Comparison of ENCODE assay signal across 35 cellular contexts in genomic region chr3:35722902-35723301, GRCh38.
"Had no signal": no experiment of that assay in that cellular context is flagged by ENCODE, and none has a peak within 500 bp of the region (broad histone marks: within the 10 kb centered on the region; RNA-seq: fewer than 3 reads in every experiment).

No MANE protein-coding gene starts in this region.

- H3K4me1 ChIP-seq: adrenal gland, body of pancreas, breast epithelium had no signal

- H3K27ac ChIP-seq: adrenal gland, body of pancreas, brain microvascular endothelial cell, breast epithelium, VCaP had no signal

- H3K4me3 ChIP-seq: adrenal gland, body of pancreas, breast epithelium had no signal

- H3K27me3 Mint-ChIP-seq: activated B cell treated with CpG ODN at 0.5 μM for 24 hours; activated CD4-positive, alpha-beta memory T cell treated with anti-CD3 and anti-CD28 coated beads for 36 hours; activated CD4-positive, alpha-beta T cell treated with anti-CD3 and anti-CD28 coated beads, Interleukin-2, amount 10 ng/mL, durations not matched to agents 24 days and 14 days; activated CD8-positive, alpha-beta T cell treated with anti-CD3 and anti-CD28 coated beads for 36 hours; activated naive CD8-positive, alpha-beta T cell treated with anti-CD3 and anti-CD28 coated beads for 36 hours; activated T-helper 17 cell treated with anti-CD3 and anti-CD28 coated beads, Interleukin-2, amount 50 U/mL, for 72 hours had no signal

- H3K36me3 Mint-ChIP-seq: activated CD4-positive, alpha-beta memory T cell treated with anti-CD3 and anti-CD28 coated beads for 36 hours; activated naive CD4-positive, alpha-beta T cell treated with anti-CD3 and anti-CD28 coated beads, Interleukin-2, amount 50 U/mL, for 72 hours; activated naive CD8-positive, alpha-beta T cell treated with anti-CD3 and anti-CD28 coated beads for 36 hours had no signal

- H3K4me1 Mint-ChIP-seq: activated B cell treated with CpG ODN at 0.5 μM for 24 hours; activated CD4-positive, alpha-beta T cell treated with anti-CD3 and anti-CD28 coated beads, Interleukin-2, amount 10 ng/mL, durations not matched to agents 24 days and 14 days; activated naive CD8-positive, alpha-beta T cell treated with anti-CD3 and anti-CD28 coated beads for 36 hours; activated T-helper 17 cell treated with anti-CD3 and anti-CD28 coated beads, Interleukin-2, amount 50 U/mL, for 72 hours had no signal

- H3K36me3 ChIP-seq: adrenal gland, brain microvascular endothelial cell, breast epithelium had no signal

- ATAC-seq: activated CD8-positive, alpha-beta T cell treated with anti-CD3 and anti-CD28 coated beads for 36 hours; activated naive CD4-positive, alpha-beta T cell treated with anti-CD3 and anti-CD28 coated beads, Interleukin-2, amount 50 U/mL, for 72 hours; activated T-cell treated with anti-CD3 and anti-CD28 coated beads, Interleukin-2, amount 50 U/mL, for 4 hours; activated T-cell treated with anti-CD3 and anti-CD28 coated beads, Interleukin-2, amount 50 U/mL, for 72 hours; activated T-helper 17 cell treated with anti-CD3 and anti-CD28 coated beads, Interleukin-2, amount 50 U/mL, for 72 hours; body of pancreas had no signal

- DNase-seq: activated B cell treated with CpG ODN at 0.5 μM for 24 hours; activated CD4-positive, alpha-beta memory T cell treated with anti-CD3 and anti-CD28 coated beads for 36 hours; activated CD4-positive, alpha-beta T cell treated with anti-CD3 and anti-CD28 coated beads for 4 hours; activated CD4-positive, alpha-beta T cell treated with anti-CD3 and anti-CD28 coated beads, Interleukin-2, amount 10 ng/mL, durations not matched to agents 24 days and 14 days; activated CD4-positive, alpha-beta T cell treated with anti-CD3 and anti-CD28 coated beads, Interleukin-2, amount 50 U/mL, for 1 hour; activated CD4-positive, alpha-beta T cell treated with anti-CD3 and anti-CD28 coated beads, Interleukin-2, amount 50 U/mL, for 4 hours; activated CD4-positive, CD25-positive, alpha-beta regulatory T cell treated with anti-CD3 and anti-CD28 coated beads, Interleukin-2, amount 50 U/mL, for 72 hours; activated CD8-positive, alpha-beta memory T cell treated with anti-CD3 and anti-CD28 coated beads, Interleukin-2, amount 50 U/mL, for 4 hours; activated CD8-positive, alpha-beta T cell treated with anti-CD3 and anti-CD28 coated beads for 36 hours; activated effector memory CD4-positive, alpha-beta T cell treated with anti-CD3 and anti-CD28 coated beads, Interleukin-2, amount 50 U/mL, for 16 hours; activated gamma-delta T cell treated with Interleukin-2 at 50 U/mL for 16 hours; activated naive CD4-positive, alpha-beta T cell; activated naive CD4-positive, alpha-beta T cell treated with anti-CD3 and anti-CD28 coated beads for 36 hours; activated naive CD4-positive, alpha-beta T cell treated with anti-CD3 and anti-CD28 coated beads, Interleukin-2, amount 50 U/mL, for 16 hours; activated naive CD8-positive, alpha-beta T cell treated with anti-CD3 and anti-CD28 coated beads for 36 hours; activated T-cell treated with anti-CD3 and anti-CD28 coated beads for 4 hours; activated T-cell treated with anti-CD3 and anti-CD28 coated beads, Interleukin-2, amount 50 U/mL, for 1 hour; activated T-cell treated with anti-CD3 and anti-CD28 coated beads, Interleukin-2, amount 50 U/mL, for 4 hours; activated T-cell treated with anti-CD3 and anti-CD28 coated beads, Interleukin-2, amount 50 U/mL, for 72 hours; adrenal gland; amniotic stem cell; aorta; body of pancreas; brain microvascular endothelial cell; central memory CD4-positive, alpha-beta T cell; T-helper 1 cell; T-helper 2 cell; T-helper 9 cell had no signal

- H3K9me3 ChIP-seq: adrenal gland, body of pancreas, breast epithelium had no signal

- H3K27me3 ChIP-seq: adrenal gland, body of pancreas, brain microvascular endothelial cell, breast epithelium had no signal

- H3K27ac Mint-ChIP-seq: activated B cell treated with CpG ODN at 0.5 μM for 24 hours; activated CD4-positive, alpha-beta memory T cell treated with anti-CD3 and anti-CD28 coated beads for 36 hours; activated CD4-positive, alpha-beta T cell treated with anti-CD3 and anti-CD28 coated beads, Interleukin-2, amount 10 ng/mL, durations not matched to agents 24 days and 14 days; activated CD8-positive, alpha-beta T cell treated with anti-CD3 and anti-CD28 coated beads for 36 hours; activated naive CD4-positive, alpha-beta T cell treated with anti-CD3 and anti-CD28 coated beads for 36 hours; activated naive CD4-positive, alpha-beta T cell treated with anti-CD3 and anti-CD28 coated beads, Interleukin-2, amount 50 U/mL, for 72 hours; activated naive CD8-positive, alpha-beta T cell treated with anti-CD3 and anti-CD28 coated beads for 36 hours; activated T-cell treated with anti-CD3 and anti-CD28 coated beads, Interleukin-2, amount 50 U/mL, for 72 hours; activated T-helper 1 cell treated with anti-CD3 and anti-CD28 coated beads, Interleukin-12 subunit alpha, Interleukin-12 subunit beta, Interleukin-2, Interleukin-4 antibody, amounts not matched to agents 30 ng/mL and 10 ng/mL and 1 ng/mL, durations not matched to agents 14 hours and 24 hours and 36 hours; activated T-helper 17 cell treated with anti-CD3 and anti-CD28 coated beads, Interleukin-2, amount 50 U/mL, for 72 hours; T-helper 1 cell treated with Interleukin-12 subunit alpha and Interleukin-12 subunit beta and Interleukin-4 antibody, amounts not matched to agents 30 μg/mL and 1 μg/mL, for 36 hours; T-helper 2 cell treated with Interferon-gamma antibody and Interleukin-4, amounts not matched to agents 5 μg/mL and 100 μg/mL, for 36 hours had no signal

- H3K4me3 Mint-ChIP-seq: activated B cell treated with CpG ODN at 0.5 μM for 24 hours; activated CD4-positive, alpha-beta memory T cell treated with anti-CD3 and anti-CD28 coated beads for 36 hours; activated CD4-positive, alpha-beta T cell treated with anti-CD3 and anti-CD28 coated beads, Interleukin-2, amount 10 ng/mL, durations not matched to agents 24 days and 14 days; activated CD8-positive, alpha-beta T cell treated with anti-CD3 and anti-CD28 coated beads for 36 hours; activated naive CD4-positive, alpha-beta T cell treated with anti-CD3 and anti-CD28 coated beads for 36 hours; activated naive CD8-positive, alpha-beta T cell treated with anti-CD3 and anti-CD28 coated beads for 36 hours; activated T-cell treated with anti-CD3 and anti-CD28 coated beads, Interleukin-2, amount 50 U/mL, for 4 hours; activated T-cell treated with anti-CD3 and anti-CD28 coated beads, Interleukin-2, amount 50 U/mL, for 72 hours; activated T-helper 1 cell treated with anti-CD3 and anti-CD28 coated beads, Interleukin-12 subunit alpha, Interleukin-12 subunit beta, Interleukin-2, Interleukin-4 antibody, amounts not matched to agents 30 ng/mL and 10 ng/mL and 1 ng/mL, durations not matched to agents 14 hours and 24 hours and 36 hours; activated T-helper 17 cell treated with anti-CD3 and anti-CD28 coated beads, Interleukin-2, amount 50 U/mL, for 72 hours; T-helper 1 cell treated with Interleukin-12 subunit alpha and Interleukin-12 subunit beta and Interleukin-4 antibody, amounts not matched to agents 30 μg/mL and 1 μg/mL, for 36 hours; T-helper 2 cell treated with Interferon-gamma antibody and Interleukin-4, amounts not matched to agents 5 μg/mL and 100 μg/mL, for 36 hours had no signal

- H3K9me3 Mint-ChIP-seq: activated B cell treated with CpG ODN at 0.5 μM for 24 hours; activated CD4-positive, alpha-beta memory T cell treated with anti-CD3 and anti-CD28 coated beads for 36 hours; activated CD4-positive, alpha-beta T cell treated with anti-CD3 and anti-CD28 coated beads, Interleukin-2, amount 10 ng/mL, durations not matched to agents 24 days and 14 days; activated CD8-positive, alpha-beta T cell treated with anti-CD3 and anti-CD28 coated beads for 36 hours; activated naive CD4-positive, alpha-beta T cell treated with anti-CD3 and anti-CD28 coated beads for 36 hours; activated naive CD8-positive, alpha-beta T cell treated with anti-CD3 and anti-CD28 coated beads for 36 hours; activated T-cell treated with anti-CD3 and anti-CD28 coated beads, Interleukin-2, amount 50 U/mL, for 4 hours; activated T-cell treated with anti-CD3 and anti-CD28 coated beads, Interleukin-2, amount 50 U/mL, for 72 hours; activated T-helper 1 cell treated with anti-CD3 and anti-CD28 coated beads, Interleukin-12 subunit alpha, Interleukin-12 subunit beta, Interleukin-2, Interleukin-4 antibody, amounts not matched to agents 30 ng/mL and 10 ng/mL and 1 ng/mL, durations not matched to agents 14 hours and 24 hours and 36 hours; activated T-helper 17 cell treated with anti-CD3 and anti-CD28 coated beads, Interleukin-2, amount 50 U/mL, for 72 hours; T-helper 1 cell treated with Interleukin-12 subunit alpha and Interleukin-12 subunit beta and Interleukin-4 antibody, amounts not matched to agents 30 μg/mL and 1 μg/mL, for 36 hours; T-helper 2 cell treated with Interferon-gamma antibody and Interleukin-4, amounts not matched to agents 5 μg/mL and 100 μg/mL, for 36 hours had no signal
